In genomic region chr2:223075301-223076270, GRCh38 we compare ENCODE assay signal across 11 cellular contexts. TPM values are rescaled to one million over a fixed set of nuclear protein-coding genes. Genes with fewer than 3 reads are reported as not detected.
DNase-seq lines count a peak whose midpoint lies in the region; ATAC-seq lines count a peak whose summit lies in the region.
"Had no signal": no experiment of that assay in that cellular context is flagged by ENCODE, and none has a peak within 500 bp of the region (broad histone marks: within the 10 kb centered on the region; RNA-seq: fewer than 3 reads in every experiment).

No MANE protein-coding gene starts in this region.

- H3K4me3 Mint-ChIP-seq in activated T-helper 17 cell treated with anti-CD3 and anti-CD28 coated beads, Interleukin-2, amount 50 U/mL, for 72 hours = no peak overlapping the region
- H3K4me3 Mint-ChIP-seq: activated naive CD8-positive, alpha-beta T cell; naive thymus-derived CD8-positive, alpha-beta T cell had no signal

- no peaks in the 10 kb centered on the region for H3K9me3 Mint-ChIP-seq in activated T-helper 17 cell treated with anti-CD3 and anti-CD28 coated beads, Interleukin-2, amount 50 U/mL, for 72 hours

- no peaks in the 10 kb centered on the region for H3K4me1 Mint-ChIP-seq in activated T-helper 17 cell treated with anti-CD3 and anti-CD28 coated beads, Interleukin-2, amount 50 U/mL, for 72 hours
- H3K4me1 Mint-ChIP-seq: naive thymus-derived CD8-positive, alpha-beta T cell had no signal

- peaks cover 4% of the 10 kb centered on the region for H3K27me3 Mint-ChIP-seq in activated T-helper 17 cell treated with anti-CD3 and anti-CD28 coated beads, Interleukin-2, amount 50 U/mL, for 72 hours

- no peak overlapping the region for H3K27ac Mint-ChIP-seq in activated T-helper 17 cell treated with anti-CD3 and anti-CD28 coated beads, Interleukin-2, amount 50 U/mL, for 72 hours
- H3K27ac Mint-ChIP-seq: activated naive CD8-positive, alpha-beta T cell; naive thymus-derived CD8-positive, alpha-beta T cell had no signal

- ATAC-seq in GM18508 (IDR thresholded peaks at IDR 0.05; ENCODE audit: insufficient read depth, unreplicated experiment) (peak; percentile 77), GM21526 (IDR thresholded peaks at IDR 0.05; ENCODE audit: low FRiP score, unreplicated experiment) (peak; percentile 88), HG03108 (IDR thresholded peaks at IDR 0.05; ENCODE audit: unreplicated experiment) (peak; percentile 82), HG02840 (IDR thresholded peaks at IDR 0.05; ENCODE audit: low FRiP score, unreplicated experiment) (no peak)
- ATAC-seq in activated T-helper 17 cell treated with anti-CD3 and anti-CD28 coated beads, Interleukin-2, amount 50 U/mL, for 72 hours (replicated peaks) = peak; percentile 48
- ATAC-seq: naive thymus-derived CD8-positive, alpha-beta T cell had no signal

- DNase-seq in NCI-H2081 treated with DMSO at 0.1 percent for 48 hours (lab: John Stamatoyannopoulos, UW) (no peak), OCI-M2 (lab: John Stamatoyannopoulos, UW; ENCODE audit: unreplicated experiment) (no peak)
- DNase-seq in stimulated activated CD4-positive, alpha-beta T cell treated with anti-CD3 and anti-CD28 coated beads, Interleukin-1b, Interleukin-23, amount 100 ng/mL, for 48 hours = no peak
- DNase-seq: naive thymus-derived CD8-positive, alpha-beta T cell; tibial artery had no signal

- no peaks in the 10 kb centered on the region for H3K36me3 Mint-ChIP-seq in activated T-helper 17 cell treated with anti-CD3 and anti-CD28 coated beads, Interleukin-2, amount 50 U/mL, for 72 hours (ENCODE audit: low read depth)
- H3K36me3 Mint-ChIP-seq: activated naive CD8-positive, alpha-beta T cell; naive thymus-derived CD8-positive, alpha-beta T cell had no signal

RNA-seq across cellular contexts. Expression of gene KCNE4, which starts 23.6 kb away (rescaled TPM):
- not detected for total RNA-seq in activated T-helper 17 cell treated with anti-CD3 and anti-CD28 coated beads, Interleukin-2, amount 50 U/mL, for 72 hours
- total RNA-seq: naive thymus-derived CD8-positive, alpha-beta T cell had no signal
